In the genomic region with DNA sequence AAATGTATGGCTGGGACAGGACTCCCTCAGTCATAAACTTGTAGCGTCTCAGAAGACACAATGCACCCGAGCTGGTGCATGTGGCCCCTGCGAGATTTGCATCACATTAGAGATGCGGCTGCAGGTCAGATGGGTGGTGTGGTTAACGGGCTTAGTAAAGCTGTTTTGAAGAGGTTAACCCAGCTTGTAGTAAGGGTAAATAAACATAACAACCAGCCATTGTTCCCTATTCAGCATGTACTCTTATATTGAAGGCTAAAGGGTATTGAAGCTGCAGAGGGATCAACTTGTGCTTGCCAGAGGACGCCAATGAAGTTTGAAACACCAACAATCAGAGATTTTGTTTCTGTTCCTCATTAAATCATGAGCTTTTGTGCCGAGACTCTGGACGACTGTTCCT, we compare ENCODE assay signal across 1 cellular context.
TF ChIP-seq lines count a peak whose summit lies in the region.

No MANE protein-coding gene starts in this region.

TF ChIP-seq in WTC11, 78 proteins besides CTCF, POLR2A, EP300 and RAD21 (continued from another document):
- no peak for TF ChIP-seq STAT6 (CRISPR knock-in tag; conservative IDR thresholded peaks at IDR 0.05; ENCODE audit: low read depth)
- no peak for TF ChIP-seq ZNF138 (CRISPR knock-in tag; conservative IDR thresholded peaks at IDR 0.05)
- no peak for TF ChIP-seq E2F5 (CRISPR knock-in tag; IDR thresholded peaks at IDR 0.05)
- no peak for TF ChIP-seq NR2C2 (CRISPR knock-in tag; IDR thresholded peaks at IDR 0.05)
- TF ChIP-seq TCF7 (CRISPR knock-in tag; IDR thresholded peaks at IDR 0.05; ENCODE audit: low read depth): no peak
- TF ChIP-seq GTF2I (CRISPR knock-in tag; conservative IDR thresholded peaks at IDR 0.05): no peak
- no peak for TF ChIP-seq ZNF532 (CRISPR knock-in tag; IDR thresholded peaks at IDR 0.05; ENCODE audit: borderline replicate concordance)
- TF ChIP-seq, protein P1, sequence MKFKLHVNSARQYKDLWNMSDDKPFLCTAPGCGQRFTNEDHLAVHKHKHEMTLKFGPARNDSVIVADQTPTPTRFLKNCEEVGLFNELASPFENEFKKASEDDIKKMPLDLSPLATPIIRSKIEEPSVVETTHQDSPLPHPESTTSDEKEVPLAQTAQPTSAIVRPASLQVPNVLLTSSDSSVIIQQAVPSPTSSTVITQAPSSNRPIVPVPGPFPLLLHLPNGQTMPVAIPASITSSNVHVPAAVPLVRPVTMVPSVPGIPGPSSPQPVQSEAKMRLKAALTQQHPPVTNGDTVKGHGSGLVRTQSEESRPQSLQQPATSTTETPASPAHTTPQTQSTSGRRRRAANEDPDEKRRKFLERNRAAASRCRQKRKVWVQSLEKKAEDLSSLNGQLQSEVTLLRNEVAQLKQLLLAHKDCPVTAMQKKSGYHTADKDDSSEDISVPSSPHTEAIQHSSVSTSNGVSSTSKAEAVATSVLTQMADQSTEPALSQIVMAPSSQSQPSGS (CRISPR knock-in tag; IDR thresholded peaks at IDR 0.05; ENCODE audit: borderline replicate concordance, low read depth): no peak
- TF ChIP-seq, protein P2, sequence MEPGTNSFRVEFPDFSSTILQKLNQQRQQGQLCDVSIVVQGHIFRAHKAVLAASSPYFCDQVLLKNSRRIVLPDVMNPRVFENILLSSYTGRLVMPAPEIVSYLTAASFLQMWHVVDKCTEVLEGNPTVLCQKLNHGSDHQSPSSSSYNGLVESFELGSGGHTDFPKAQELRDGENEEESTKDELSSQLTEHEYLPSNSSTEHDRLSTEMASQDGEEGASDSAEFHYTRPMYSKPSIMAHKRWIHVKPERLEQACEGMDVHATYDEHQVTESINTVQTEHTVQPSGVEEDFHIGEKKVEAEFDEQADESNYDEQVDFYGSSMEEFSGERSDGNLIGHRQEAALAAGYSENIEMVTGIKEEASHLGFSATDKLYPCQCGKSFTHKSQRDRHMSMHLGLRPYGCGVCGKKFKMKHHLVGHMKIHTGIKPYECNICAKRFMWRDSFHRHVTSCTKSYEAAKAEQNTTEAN (CRISPR knock-in tag; IDR thresholded peaks at IDR 0.05): no peak
- TF ChIP-seq SMAD4 (CRISPR knock-in tag; IDR thresholded peaks at IDR 0.05): no peak
- TF ChIP-seq, protein P3, sequence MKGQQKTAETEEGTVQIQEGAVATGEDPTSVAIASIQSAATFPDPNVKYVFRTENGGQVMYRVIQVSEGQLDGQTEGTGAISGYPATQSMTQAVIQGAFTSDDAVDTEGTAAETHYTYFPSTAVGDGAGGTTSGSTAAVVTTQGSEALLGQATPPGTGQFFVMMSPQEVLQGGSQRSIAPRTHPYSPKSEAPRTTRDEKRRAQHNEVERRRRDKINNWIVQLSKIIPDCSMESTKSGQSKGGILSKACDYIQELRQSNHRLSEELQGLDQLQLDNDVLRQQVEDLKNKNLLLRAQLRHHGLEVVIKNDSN (CRISPR knock-in tag; IDR thresholded peaks at IDR 0.05): peak; percentile 35; the same call in 1 of the 2 replicates
- TF ChIP-seq, protein P4, sequence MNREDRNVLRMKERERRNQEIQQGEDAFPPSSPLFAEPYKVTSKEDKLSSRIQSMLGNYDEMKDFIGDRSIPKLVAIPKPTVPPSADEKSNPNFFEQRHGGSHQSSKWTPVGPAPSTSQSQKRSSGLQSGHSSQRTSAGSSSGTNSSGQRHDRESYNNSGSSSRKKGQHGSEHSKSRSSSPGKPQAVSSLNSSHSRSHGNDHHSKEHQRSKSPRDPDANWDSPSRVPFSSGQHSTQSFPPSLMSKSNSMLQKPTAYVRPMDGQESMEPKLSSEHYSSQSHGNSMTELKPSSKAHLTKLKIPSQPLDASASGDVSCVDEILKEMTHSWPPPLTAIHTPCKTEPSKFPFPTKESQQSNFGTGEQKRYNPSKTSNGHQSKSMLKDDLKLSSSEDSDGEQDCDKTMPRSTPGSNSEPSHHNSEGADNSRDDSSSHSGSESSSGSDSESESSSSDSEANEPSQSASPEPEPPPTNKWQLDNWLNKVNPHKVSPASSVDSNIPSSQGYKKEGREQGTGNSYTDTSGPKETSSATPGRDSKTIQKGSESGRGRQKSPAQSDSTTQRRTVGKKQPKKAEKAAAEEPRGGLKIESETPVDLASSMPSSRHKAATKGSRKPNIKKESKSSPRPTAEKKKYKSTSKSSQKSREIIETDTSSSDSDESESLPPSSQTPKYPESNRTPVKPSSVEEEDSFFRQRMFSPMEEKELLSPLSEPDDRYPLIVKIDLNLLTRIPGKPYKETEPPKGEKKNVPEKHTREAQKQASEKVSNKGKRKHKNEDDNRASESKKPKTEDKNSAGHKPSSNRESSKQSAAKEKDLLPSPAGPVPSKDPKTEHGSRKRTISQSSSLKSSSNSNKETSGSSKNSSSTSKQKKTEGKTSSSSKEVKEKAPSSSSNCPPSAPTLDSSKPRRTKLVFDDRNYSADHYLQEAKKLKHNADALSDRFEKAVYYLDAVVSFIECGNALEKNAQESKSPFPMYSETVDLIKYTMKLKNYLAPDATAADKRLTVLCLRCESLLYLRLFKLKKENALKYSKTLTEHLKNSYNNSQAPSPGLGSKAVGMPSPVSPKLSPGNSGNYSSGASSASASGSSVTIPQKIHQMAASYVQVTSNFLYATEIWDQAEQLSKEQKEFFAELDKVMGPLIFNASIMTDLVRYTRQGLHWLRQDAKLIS (CRISPR knock-in tag; IDR thresholded peaks at IDR 0.05; ENCODE audit: borderline replicate concordance): peak; percentile 35; the same call in 1 of the 2 replicates
- no peak for TF ChIP-seq NR1H2 (CRISPR knock-in tag; IDR thresholded peaks at IDR 0.05)
- no peak for TF ChIP-seq ZNF281 (CRISPR knock-in tag; IDR thresholded peaks at IDR 0.05)
- TF ChIP-seq NR3C1 (CRISPR knock-in tag; conservative IDR thresholded peaks at IDR 0.05; ENCODE audit: low read depth): no peak
- TF ChIP-seq SP1 (CRISPR knock-in tag; conservative IDR thresholded peaks at IDR 0.05): peak; percentile 34; the same call in 1 of the 2 replicates
- TF ChIP-seq PRRX2 (CRISPR knock-in tag; IDR thresholded peaks at IDR 0.05): no peak
- no peak for TF ChIP-seq NFE2L1 (CRISPR knock-in tag; IDR thresholded peaks at IDR 0.05)
- no peak for TF ChIP-seq ZNF219 (CRISPR knock-in tag; IDR thresholded peaks at IDR 0.05; ENCODE audit: borderline replicate concordance)
- TF ChIP-seq ETV6 (CRISPR knock-in tag; IDR thresholded peaks at IDR 0.05): peak; percentile 59; the same call in 1 of the 2 replicates
- no peak for TF ChIP-seq SOX15 (CRISPR knock-in tag; IDR thresholded peaks at IDR 0.05)
